8 cellular contexts compared by ENCODE assay signal in the genomic region with DNA sequence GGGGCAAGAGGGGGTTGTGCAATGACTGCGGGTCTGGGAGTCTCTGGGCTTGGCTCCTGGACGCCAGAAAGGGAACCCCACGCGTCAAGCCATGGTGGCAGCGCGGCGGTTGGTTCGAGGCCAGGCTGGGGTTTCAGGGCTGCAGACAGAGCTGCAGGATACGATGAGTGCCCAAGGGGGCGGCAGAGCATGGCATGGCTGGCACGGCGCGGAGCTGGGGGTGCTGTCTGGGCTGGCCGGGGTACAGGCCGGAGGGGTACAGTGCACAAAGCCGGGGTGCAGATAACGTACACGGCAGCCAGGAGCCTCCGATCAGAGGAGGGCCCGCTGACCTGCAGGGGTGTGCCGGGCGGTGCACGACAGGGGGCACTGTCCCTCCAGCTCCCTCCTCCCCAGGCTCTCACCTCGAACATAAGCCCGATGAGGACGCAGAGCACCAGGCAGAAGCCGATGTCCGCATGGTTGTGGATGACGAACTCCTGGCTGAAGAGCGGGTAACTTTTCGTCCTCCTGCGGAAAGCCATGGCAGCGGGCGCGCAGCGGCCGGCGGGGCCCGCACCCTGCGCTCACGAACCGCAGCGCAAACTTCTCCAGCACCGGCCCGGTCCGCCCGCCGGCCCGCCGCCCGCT. TPM values are rescaled to one million over a fixed set of nuclear protein-coding genes. Genes with fewer than 3 reads are reported as not detected.
DNase-seq lines count a peak whose midpoint lies in the region; ATAC-seq, FAIRE-seq and TF ChIP-seq lines count a peak whose summit lies in the region.

No MANE protein-coding gene starts in this region.

- TF ChIP-seq POLR2A in H1 (IDR thresholded peaks at IDR 0.05; ENCODE audit: control extremely low read depth in 1 of 2, low read depth in 2 of 2, low read length in 2 of 2), result peak in 1 of 2 experiments; percentile 23; a peak in 1 of 3 replicates

- peak overlapping the region; percentile 65; the same call in 1 of the 2 replicates for H2AFZ ChIP-seq in H1 (ENCODE audit: low read length)

- peaks cover 14 to 28% (median 21%) of the 10 kb centered on the region in 4 experiments for H3K4me1 ChIP-seq in H1 (replicated peaks in 1 of 4; ENCODE audit: control insufficient read depth in 3 of 4, insufficient read depth in 4 of 4, low read length in 3 of 4)

- TF ChIP-seq EP300 in H1 (IDR thresholded peaks at IDR 0.05; ENCODE audit: borderline replicate concordance in 1 of 2, low read depth in 2 of 2, low read length in 2 of 2), result no peak

- H2AK5ac ChIP-seq in H1 (ENCODE audit: low read depth, low read length), result no peak overlapping the region

- H3K4ac ChIP-seq in H1 (replicated peaks; ENCODE audit: insufficient read length, low read depth, low read length), result no peak overlapping the region

- peak; percentile 73 for DNase-seq in AG08396 (ENCODE audit: low spot score)
- DNase-seq in NCI-H510A (lab: John Stamatoyannopoulos, UW), result peak; percentile 77
- DNase-seq in activated CD4-positive, alpha-beta T cell treated with anti-CD3 and anti-CD28 coated beads, Interleukin-2, amount 50 U/mL, for 1 hour, result peak; percentile 42
- peak in 1 of 2 experiments; percentile 81 for DNase-seq in H1 (ENCODE audit: low read depth in 1 of 2, low spot score in 2 of 2)
- DNase-seq in midbrain (lab: John Stamatoyannopoulos, UW), result peak; percentile 25
- DNase-seq in stimulated activated CD8-positive, alpha-beta memory T cell treated with anti-CD3 and anti-CD28 coated beads, Interleukin-7, amount 100 ng/mL, for 1 hour (ENCODE audit: low read depth in 2 of 2), result peak; percentile 21 to 26

- TF ChIP-seq RAD21 in H1 (IDR thresholded peaks at IDR 0.05 in 1 of 2, conservative IDR thresholded peaks at IDR 0.05 in 1 of 2; ENCODE audit: low read depth in 2 of 2, low read length in 2 of 2), result peak; percentile 40 to 42

- FAIRE-seq in H1 (lab: Jason Lieb, UNC), result no peak

- H2BK12ac ChIP-seq in H1 (ENCODE audit: low read depth, low read length), result no peak overlapping the region

- peak overlapping the region; percentile 63 for H4K5ac ChIP-seq in H1 (ENCODE audit: insufficient read length, low read depth, low read length)

- CTCF ChIA-PET in H1 (lab: Charles Lee; ENCODE audit: partially characterized antibody), result interaction anchor here (0.6 to 7.3 kb wide), 27 partner anchors 10 to 160 kb away, joined by 3 to 85 read pairs (median 5); a partner anchor contains a TSS

- no peak overlapping the region for H3K14ac ChIP-seq in H1 (ENCODE audit: insufficient read length)

- peak overlapping the region; percentile 70; the same call in 1 of the 2 replicates for H3K27ac ChIP-seq in H1 (ENCODE audit: low read depth, low read length)

- peaks cover 2% of the 10 kb centered on the region; the same call in 1 of the 2 replicates for H3K79me1 ChIP-seq in H1 (ENCODE audit: low read depth, low read length)

- peaks cover 8 to 45% of the 10 kb centered on the region in 2 experiments for H3K79me2 ChIP-seq in H1 (ENCODE audit: control insufficient read depth in 1 of 2, insufficient read depth in 2 of 2, low read length in 2 of 2)

- no peak overlapping the region for H2BK15ac ChIP-seq in H1 (ENCODE audit: low read length)

- H2BK20ac ChIP-seq in H1 (ENCODE audit: low read length), result no peak overlapping the region

- H2BK5ac ChIP-seq in H1 (ENCODE audit: low read depth, low read length), result peak overlapping the region; percentile 71

- peak overlapping the region; percentile 39 to 93 (median 86) for H3K4me3 ChIP-seq in H1 (ENCODE audit: extremely low read depth in 1 of 4, insufficient read depth in 2 of 4, low read depth in 3 of 4, low read length in 4 of 4)

- ATAC-seq in GM18508 (IDR thresholded peaks at IDR 0.05; ENCODE audit: insufficient read depth, unreplicated experiment) (peak; percentile 33), HG03025 (IDR thresholded peaks at IDR 0.05; ENCODE audit: low FRiP score, unreplicated experiment) (peak; percentile 61)

- peak; percentile 39 to 62 (median 59) for TF ChIP-seq CTCF in H1 (IDR thresholded peaks at IDR 0.05; ENCODE audit: control extremely low read depth in 1 of 3, insufficient read depth in 1 of 3, low read depth in 1 of 3, low read length in 3 of 3)

- peak overlapping the region; percentile 74; the same call in 1 of the 2 replicates for H3K18ac ChIP-seq in H1 (ENCODE audit: extremely low read depth, low read length)

- H3K4me2 ChIP-seq in H1 (ENCODE audit: insufficient read depth in 1 of 2, low read depth in 2 of 2, low read length in 2 of 2), result peak overlapping the region; percentile 73 to 95

- no peak overlapping the region for H2BK120ac ChIP-seq in H1 (replicated peaks; ENCODE audit: low read depth, low read length)

- H3K27me3 ChIP-seq in H1 (replicated peaks in 1 of 4; ENCODE audit: control insufficient read depth in 3 of 4, extremely low read depth in 1 of 4, insufficient read depth in 3 of 4, low read length in 3 of 4), result no peaks in the 10 kb centered on the region

- H3K9me3 ChIP-seq in H1 (ENCODE audit: insufficient read depth in 2 of 2, low read depth in 1 of 2, low read length in 1 of 2), result no peaks in the 10 kb centered on the region

- H4K20me1 ChIP-seq in H1 (replicated peaks in 1 of 2; ENCODE audit: control insufficient read depth in 1 of 2, insufficient read depth in 2 of 2, low read length in 2 of 2), result peaks cover 2 to 5% of the 10 kb centered on the region in 2 experiments

- H3K36me3 ChIP-seq in H1 (ENCODE audit: control insufficient read depth in 2 of 4, insufficient read depth in 4 of 4, low read length in 3 of 4), result no peaks in the 10 kb centered on the region

- POLR2A ChIA-PET in H1 (lab: Charles Lee; ENCODE audit: partially characterized antibody), result interaction anchor here (0.6 to 3.5 kb wide), 18 partner anchors 10 to 164 kb away, joined by 3 to 17 read pairs (median 4); a partner anchor contains a TSS

- H4K91ac ChIP-seq in H1 (replicated peaks; ENCODE audit: insufficient read length, low read length), result no peak overlapping the region

- H4K8ac ChIP-seq in H1 (ENCODE audit: extremely low read depth, insufficient read depth, low read length), result peak overlapping the region; percentile 47

- H3K23me2 ChIP-seq in H1 (ENCODE audit: low read depth, low read length), result peaks cover 6% of the 10 kb centered on the region; the same call in 1 of the 2 replicates

- H3K56ac ChIP-seq in H1 (replicated peaks; ENCODE audit: insufficient read length, low read depth, low read length), result no peak overlapping the region

- 6% methylated on average over 21 of the region's 51 CpGs; no CpG with 5 or more reads in 1 of the 2 experiments for WGBS in H1 (ENCODE audit: extremely low coverage in 1 of 2, insufficient coverage in 1 of 2, insufficient read length in 1 of 2, insufficient replicate concordance in 2 of 2, low coverage in 1 of 2, low lambda C conversion rate in 2 of 2, missing lambda C conversion rate in 1 of 2), 2 experiments

- H3K9ac ChIP-seq in H1 (replicated peaks in 1 of 4; ENCODE audit: extremely low read depth in 1 of 4, low read depth in 3 of 4, low read length in 3 of 4), result peak overlapping the region in 2 of 4 experiments; percentile 82 to 87; a peak in 4 of 7 replicates

- no peak overlapping the region for H3K23ac ChIP-seq in H1 (ENCODE audit: insufficient read length)

TF ChIP-seq in H1, 55 proteins besides CTCF, POLR2A, EP300 and RAD21 (continues in another document):
- TF ChIP-seq TAF1 (IDR thresholded peaks at IDR 0.05; ENCODE audit: low read depth, low read length) (no peak; the same call in 1 of the 2 replicates), FOSL1 (IDR thresholded peaks at IDR 0.05; ENCODE audit: insufficient read depth, low read depth, low read length) (no peak), ZNF274 (IDR thresholded peaks at IDR 0.05; ENCODE audit: borderline replicate concordance, extremely low read depth, low read length) (no peak), CHD2 (IDR thresholded peaks at IDR 0.05; ENCODE audit: low read length) (0 out of 2 replicates have a peak, but pooled peaks have one; percentile 29), RFX5 (IDR thresholded peaks at IDR 0.05; ENCODE audit: borderline replicate concordance, low read depth, low read length) (no peak), KDM4A (IDR thresholded peaks at IDR 0.05; ENCODE audit: low read depth, low read length, severe bottlenecking) (peak; percentile 70), GTF2F1 (IDR thresholded peaks at IDR 0.05; ENCODE audit: borderline replicate concordance, low read depth, low read length) (no peak), HDAC2 (IDR thresholded peaks at IDR 0.05; ENCODE audit: borderline replicate concordance in 1 of 2, low read depth in 2 of 2, low read length in 2 of 2) (0 out of 4 replicates have a peak, but pooled peaks of 1 of the 2 experiments have one; percentile 63), PHF8 (conservative IDR thresholded peaks at IDR 0.05; ENCODE audit: low read depth, low read length) (peak; percentile 63; the same call in 1 of the 2 replicates), CEBPB (IDR thresholded peaks at IDR 0.05; ENCODE audit: low read depth, low read length) (peak; percentile 65), SIX5 (IDR thresholded peaks at IDR 0.05; ENCODE audit: low read depth, low read length) (no peak), NRF1 (IDR thresholded peaks at IDR 0.05; ENCODE audit: low read depth, low read length) (no peak), CBX5 (IDR thresholded peaks at IDR 0.05; ENCODE audit: low read depth, low read length) (no peak)
- TF ChIP-seq, protein P1, sequence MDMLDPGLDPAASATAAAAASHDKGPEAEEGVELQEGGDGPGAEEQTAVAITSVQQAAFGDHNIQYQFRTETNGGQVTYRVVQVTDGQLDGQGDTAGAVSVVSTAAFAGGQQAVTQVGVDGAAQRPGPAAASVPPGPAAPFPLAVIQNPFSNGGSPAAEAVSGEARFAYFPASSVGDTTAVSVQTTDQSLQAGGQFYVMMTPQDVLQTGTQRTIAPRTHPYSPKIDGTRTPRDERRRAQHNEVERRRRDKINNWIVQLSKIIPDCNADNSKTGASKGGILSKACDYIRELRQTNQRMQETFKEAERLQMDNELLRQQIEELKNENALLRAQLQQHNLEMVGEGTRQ (IDR thresholded peaks at IDR 0.05; ENCODE audit: low read length), result peak; percentile 33; the same call in 1 of the 2 replicates
- TF ChIP-seq, protein P2, sequence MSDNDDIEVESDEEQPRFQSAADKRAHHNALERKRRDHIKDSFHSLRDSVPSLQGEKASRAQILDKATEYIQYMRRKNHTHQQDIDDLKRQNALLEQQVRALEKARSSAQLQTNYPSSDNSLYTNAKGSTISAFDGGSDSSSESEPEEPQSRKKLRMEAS (IDR thresholded peaks at IDR 0.05), result peak; percentile 61; the same call in 1 of the 2 replicates

RNA-seq across cellular contexts. Expression of a gene that starts 0.4 kb away (rescaled TPM):
- total RNA-seq in H1 (2021; fragmentation: NEBNext Ultra II Directional; extraction: Animal tissue kit (Norgen Biotek cat#: 25700)), result 21.4 and 21.6 TPM in 2 replicates
- polyA plus RNA-seq in H1 (2011; rRNA removed), result 8.5 and 9.0 TPM in 2 replicates
- 8.6 TPM for polyA plus RNA-seq in H1 (2011; cell fraction: cytosol; rRNA removed)
- 10.0 TPM for polyA plus RNA-seq in H1 (2011; cell fraction: nucleus; rRNA removed)
- 8.3 to 11.6 TPM (median 10.6 TPM) in 4 replicates for polyA plus RNA-seq in H1 (2012, experiment 1 of 2)
- 4.8 TPM for polyA plus RNA-seq in H1 (2012, experiment 2 of 2)
- polyA plus RNA-seq in H1 (2013, experiment 1 of 2), result 18.2 TPM
- 21.0 TPM for polyA plus RNA-seq in H1 (2013, experiment 2 of 2)
- polyA minus RNA-seq in H1 (2011; rRNA and poly(A)+ RNA removed), result 15.8 and 16.0 TPM in 2 replicates
- polyA minus RNA-seq in H1 (2011; cell fraction: cytosol; rRNA and poly(A)+ RNA removed), result 10.1 TPM
- polyA minus RNA-seq in H1 (2011; cell fraction: nucleus; rRNA and poly(A)+ RNA removed), result 12.7 TPM
